In the genomic region with DNA sequence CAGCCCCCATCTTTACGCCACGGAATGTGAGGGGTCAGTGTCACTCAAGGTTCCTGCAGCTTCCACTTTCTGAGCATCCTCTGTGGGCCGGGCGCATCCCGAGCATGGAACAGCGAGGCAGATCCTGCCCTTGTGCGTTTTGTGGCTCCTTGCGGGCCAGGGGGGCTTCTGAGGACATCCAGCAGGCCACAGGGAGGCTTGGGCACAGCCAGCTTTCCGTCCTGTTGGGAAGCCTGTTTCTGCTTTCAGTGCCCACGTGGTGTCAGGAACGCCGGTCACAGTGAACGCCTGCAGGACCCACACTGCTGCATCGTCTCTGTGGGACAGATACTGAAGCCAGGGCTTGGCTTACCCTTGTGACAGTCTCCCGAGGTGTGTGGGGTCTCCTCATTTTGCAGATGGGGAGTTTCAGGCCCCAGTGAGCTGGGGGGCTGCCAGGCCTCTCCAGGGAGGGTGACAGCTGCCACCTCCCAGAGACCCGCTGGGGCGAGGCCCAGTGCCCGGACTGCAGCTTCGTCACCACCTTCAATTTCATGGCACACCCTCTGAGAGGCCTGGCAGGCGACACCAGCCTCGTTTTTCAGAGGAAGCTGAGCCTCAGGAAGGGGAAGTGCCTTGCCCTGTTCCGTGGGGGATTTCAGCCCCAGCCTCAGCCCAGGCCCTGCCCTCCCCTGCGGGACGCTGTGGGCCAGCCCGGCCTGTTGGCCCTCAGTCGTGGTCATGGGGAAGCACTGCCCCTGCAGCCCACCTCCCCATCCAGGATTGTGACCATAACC, we compare ENCODE assay signal across 1 cellular context. TPM values are rescaled to one million over a fixed set of nuclear protein-coding genes. Genes with fewer than 3 reads are reported as not detected.
"Had no signal": no experiment of that assay in that cellular context is flagged by ENCODE, and none has a peak within 500 bp of the region (broad histone marks: within the 10 kb centered on the region; RNA-seq: fewer than 3 reads in every experiment).

No MANE protein-coding gene starts in this region.

RNA-seq across cellular contexts. Expression of gene KCNJ12, which starts 29.0 kb away (rescaled TPM):
- total RNA-seq: T-helper 2 cell treated with Interferon-gamma antibody and Interleukin-4, amounts not matched to agents 100 ng/mL and 5 ng/mL, for 36 hours had no signal
